Comparison of ENCODE assay signal across 21 cellular contexts in genomic region chr2:56217106-56217505, GRCh38. TPM values are rescaled to one million over a fixed set of nuclear protein-coding genes. Genes with fewer than 3 reads are reported as not detected.
DNase-seq lines count a peak whose midpoint lies in the region; ATAC-seq and TF ChIP-seq lines count a peak whose summit lies in the region.
"Had no signal": no experiment of that assay in that cellular context is flagged by ENCODE, and none has a peak within 500 bp of the region (broad histone marks: within the 10 kb centered on the region; RNA-seq: fewer than 3 reads in every experiment).

No MANE protein-coding gene starts in this region.

- H3K79me2 ChIP-seq in HCT116 (ENCODE audit: insufficient read depth, low read length) (no peaks in the 10 kb centered on the region), SK-N-SH (ENCODE audit: insufficient read depth) (peaks cover 100% of the 10 kb centered on the region)

- H3K27ac ChIP-seq in HCT116 (ENCODE audit: low read depth, low read length) (no peak overlapping the region), SK-N-SH (ENCODE audit: low read depth in 2 of 2, low read length in 1 of 2) (peak overlapping the region in 1 of 2 experiments; percentile 33; a peak in 1 of 4 replicates), WERI-Rb-1 (no peak overlapping the region)
- H3K27ac ChIP-seq: BLaER1 treated with 17β-estradiol and CSF1 and Interleukin-3, amounts not matched to agents 10 nM and 100 nM; SK-N-MC had no signal

- H3K36me3 ChIP-seq in GM06990 (ENCODE audit: control insufficient read depth, insufficient read depth, low read length), result no peaks in the 10 kb centered on the region
- H3K36me3 ChIP-seq in HCT116 (ENCODE audit: control insufficient read depth in 1 of 2, insufficient read depth in 2 of 2, low read length in 2 of 2), result no peaks in the 10 kb centered on the region
- peaks cover 5 to 83% of the 10 kb centered on the region in 2 experiments for H3K36me3 ChIP-seq in SK-N-SH (replicated peaks in 1 of 2; ENCODE audit: control insufficient read depth in 1 of 2, insufficient read depth in 2 of 2, low read length in 1 of 2)
- H3K36me3 ChIP-seq in WERI-Rb-1, result no peaks in the 10 kb centered on the region
- H3K36me3 ChIP-seq: BLaER1 treated with 17β-estradiol and CSF1 and Interleukin-3, amounts not matched to agents 10 nM and 100 nM had no signal

- no peaks in the 10 kb centered on the region for H3K4me1 ChIP-seq in HCT116 (ENCODE audit: control insufficient read depth in 1 of 2, insufficient read depth in 2 of 2, low read length in 2 of 2)
- no peaks in the 10 kb centered on the region; a peak in 1 of 4 replicates for H3K4me1 ChIP-seq in SK-N-SH (ENCODE audit: control insufficient read depth in 1 of 2, insufficient read depth in 2 of 2, low read depth in 1 of 2, low read length in 1 of 2)
- H3K4me1 ChIP-seq: BLaER1 treated with 17β-estradiol and CSF1 and Interleukin-3, amounts not matched to agents 10 nM and 100 nM had no signal

- H2AFZ ChIP-seq in HCT116 (ENCODE audit: low read depth, low read length, poor library complexity, severe bottlenecking) (no peak overlapping the region), SK-N-SH (ENCODE audit: low read depth) (no peak overlapping the region)

- intact Hi-C loops in HCT116 (cut with micrococcal nuclease), result no loop called here

- H3K9me2 ChIP-seq in HCT116 (ENCODE audit: insufficient read depth) (no peaks in the 10 kb centered on the region), SK-N-SH (no peaks in the 10 kb centered on the region)

- DNase-seq in GM06990 (ENCODE audit: extremely low read depth, insufficient read length) (no peak), HCT116 (ENCODE audit: low read depth, low spot score) (no peak), SK-N-SH (no peak), iPS-NIHi11 (ENCODE audit: low spot score) (peak; percentile 14), WERI-Rb-1 (no peak), NCI-H748 (lab: John Stamatoyannopoulos, UW; ENCODE audit: unreplicated experiment) (no peak)
- DNase-seq: DND-41, GDM1, GOT3, KBM-7, MV-4-11, NCI-H1417 treated with DMSO at 0.1 percent for 48 hours, NCI-H1930, NCI-H2171, NCI-H526, OCI-M1, SHP77, T-helper 1 cell had no signal

- 0 out of 2 replicates have a peak, but pooled peaks have one; percentile 22 for TF ChIP-seq RAD21 in HCT116 (IDR thresholded peaks at IDR 0.05; ENCODE audit: low read depth)
- no peak for TF ChIP-seq RAD21 in SK-N-SH (IDR thresholded peaks at IDR 0.05; ENCODE audit: low read length)

- H3K4me3 ChIP-seq in GM06990 (replicated peaks; ENCODE audit: low read depth, low read length), result no peak overlapping the region
- H3K4me3 ChIP-seq in HCT116 (replicated peaks in 1 of 2; ENCODE audit: low read depth in 1 of 2, low read length in 2 of 2), result no peak overlapping the region
- peak overlapping the region in 1 of 2 experiments; percentile 14; a peak in 2 of 4 replicates for H3K4me3 ChIP-seq in SK-N-SH (ENCODE audit: low read depth in 2 of 2, low read length in 1 of 2)
- no peak overlapping the region for H3K4me3 ChIP-seq in WERI-Rb-1 (ENCODE audit: low read depth, low read length)
- H3K4me3 ChIP-seq: BLaER1 treated with 17β-estradiol and CSF1 and Interleukin-3, amounts not matched to agents 10 nM and 100 nM; SK-N-MC had no signal

- no peaks in the 10 kb centered on the region for H3K27me3 ChIP-seq in GM06990 (replicated peaks; ENCODE audit: control insufficient read depth, insufficient read depth, low read length)
- H3K27me3 ChIP-seq in HCT116 (ENCODE audit: insufficient read depth, low read length), result no peaks in the 10 kb centered on the region
- no peaks in the 10 kb centered on the region for H3K27me3 ChIP-seq in SK-N-SH (ENCODE audit: insufficient read depth)
- no peaks in the 10 kb centered on the region for H3K27me3 ChIP-seq in WERI-Rb-1 (ENCODE audit: insufficient read depth, low read depth, severe bottlenecking)
- H3K27me3 ChIP-seq: BLaER1 treated with 17β-estradiol and CSF1 and Interleukin-3, amounts not matched to agents 10 nM and 100 nM had no signal

- BruUV-seq in HCT116 (replicated peaks; lab: Mats Ljungman, UMichigan), result no TSS peak

- H3K9ac ChIP-seq in HCT116 (ENCODE audit: low read length), result no peak overlapping the region
- H3K9ac ChIP-seq in SK-N-SH, result no peak overlapping the region
- H3K9ac ChIP-seq: BLaER1 treated with 17β-estradiol and CSF1 and Interleukin-3, amounts not matched to agents 10 nM and 100 nM had no signal

- CTCF ChIA-PET in HCT116 (lab: Charles Lee), result no interaction called here
- CTCF ChIA-PET in SK-N-SH (lab: Yijun Ruan, JAX), result no interaction called here

- whole genome bisulfite sequencing in SK-N-SH (ENCODE audit: low lambda C conversion rate), result 64% methylated on average over 1 of the region's 1 CpG

- ATAC-seq in HCT116 (0 out of 2 replicates have a peak, but pooled peaks have one; percentile 34), GM19035 (IDR thresholded peaks at IDR 0.05; ENCODE audit: unreplicated experiment) (no peak)

- no peaks in the 10 kb centered on the region for H4K20me1 ChIP-seq in HCT116 (ENCODE audit: insufficient read depth)
- H4K20me1 ChIP-seq in SK-N-SH (ENCODE audit: insufficient read depth), result peaks cover 86% of the 10 kb centered on the region
- H4K20me1 ChIP-seq: BLaER1 treated with 17β-estradiol and CSF1 and Interleukin-3, amounts not matched to agents 10 nM and 100 nM had no signal

- POLR2A ChIA-PET in HCT116 (lab: Charles Lee), result no interaction called here
- POLR2A ChIA-PET in SK-N-SH (lab: Yijun Ruan, JAX), result no interaction called here

- no peak for TF ChIP-seq POLR2A in HCT116 (IDR thresholded peaks at IDR 0.05; ENCODE audit: borderline replicate concordance, extremely low read depth, insufficient read depth, insufficient read length)

- H3K4me2 ChIP-seq in HCT116 (ENCODE audit: low read length) (no peak overlapping the region), SK-N-SH (peak overlapping the region; percentile 43)
- H3K4me2 ChIP-seq: BLaER1 treated with 17β-estradiol and CSF1 and Interleukin-3, amounts not matched to agents 10 nM and 100 nM had no signal

- RAD21 ChIA-PET in HCT116 (lab: Charles Lee; ENCODE audit: low non-redundant PET in 1 of 2, low total read pairs in 2 of 2, uncharacterized antibody in 2 of 2, unreplicated experiment in 2 of 2), result no interaction called here

- H3K9me3 ChIP-seq in HCT116 (ENCODE audit: control insufficient read depth in 1 of 2, insufficient read depth in 1 of 2, low read depth in 1 of 2, low read length in 2 of 2), result no peaks in the 10 kb centered on the region
- no peaks in the 10 kb centered on the region for H3K9me3 ChIP-seq in SK-N-SH
- H3K9me3 ChIP-seq in WERI-Rb-1 (ENCODE audit: severe bottlenecking), result no peaks in the 10 kb centered on the region
- H3K9me3 ChIP-seq: BLaER1 treated with 17β-estradiol and CSF1 and Interleukin-3, amounts not matched to agents 10 nM and 100 nM had no signal

- TF ChIP-seq CTCF in GM06990 (IDR thresholded peaks at IDR 0.05; ENCODE audit: insufficient read depth, low read length, poor library complexity, severe bottlenecking) (peak; percentile 1), HCT116 (IDR thresholded peaks at IDR 0.05 in 2 of 3, conservative IDR thresholded peaks at IDR 0.05 in 1 of 3; ENCODE audit: borderline replicate concordance in 1 of 3, insufficient read depth in 1 of 3, low read depth in 2 of 3, low read length in 2 of 3) (peak in 2 of 3 experiments; percentile 22 to 31; a peak in 2 of 6 replicates), SK-N-SH (IDR thresholded peaks at IDR 0.05) (peak; percentile 24), WERI-Rb-1 (IDR thresholded peaks at IDR 0.05; ENCODE audit: low read depth, low read length) (no peak)

- H3F3A ChIP-seq in SK-N-SH (replicated peaks; ENCODE audit: insufficient read depth), result peaks cover 51% of the 10 kb centered on the region

- no peak for TF ChIP-seq EP300 in SK-N-SH (IDR thresholded peaks at IDR 0.05; ENCODE audit: borderline replicate concordance in 1 of 2, low read depth in 1 of 2, low read length in 1 of 2)

TF ChIP-seq in HCT116, 20 proteins besides CTCF, POLR2A, EP300 and RAD21 (continues in another document):
- TF ChIP-seq CEBPB (IDR thresholded peaks at IDR 0.05; ENCODE audit: low read depth), result no peak
- no peak for TF ChIP-seq SRF (IDR thresholded peaks at IDR 0.05; ENCODE audit: low read depth)
- no peak for TF ChIP-seq ZFX (IDR thresholded peaks at IDR 0.05)

TF ChIP-seq in SK-N-SH, 30 proteins besides CTCF, POLR2A, EP300 and RAD21 (continues in another document):
- TF ChIP-seq GATA2 (CRISPR knock-in tag; IDR thresholded peaks at IDR 0.05), result no peak
- TF ChIP-seq, protein P1, sequence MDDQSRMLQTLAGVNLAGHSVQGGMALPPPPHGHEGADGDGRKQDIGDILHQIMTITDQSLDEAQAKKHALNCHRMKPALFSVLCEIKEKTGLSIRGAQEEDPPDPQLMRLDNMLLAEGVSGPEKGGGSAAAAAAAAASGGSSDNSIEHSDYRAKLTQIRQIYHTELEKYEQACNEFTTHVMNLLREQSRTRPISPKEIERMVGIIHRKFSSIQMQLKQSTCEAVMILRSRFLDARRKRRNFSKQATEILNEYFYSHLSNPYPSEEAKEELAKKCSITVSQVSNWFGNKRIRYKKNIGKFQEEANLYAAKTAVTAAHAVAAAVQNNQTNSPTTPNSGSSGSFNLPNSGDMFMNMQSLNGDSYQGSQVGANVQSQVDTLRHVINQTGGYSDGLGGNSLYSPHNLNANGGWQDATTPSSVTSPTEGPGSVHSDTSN (IDR thresholded peaks at IDR 0.05), result no peak
- TF ChIP-seq SMC3 (IDR thresholded peaks at IDR 0.05; ENCODE audit: low read depth, low read length), result no peak
- TF ChIP-seq NRF1 (IDR thresholded peaks at IDR 0.05; ENCODE audit: low read depth, low read length), result no peak
- no peak for TF ChIP-seq ZBTB33 (IDR thresholded peaks at IDR 0.05; ENCODE audit: borderline replicate concordance, low read depth)
- no peak for TF ChIP-seq TEAD4 (IDR thresholded peaks at IDR 0.05; ENCODE audit: borderline replicate concordance, insufficient read depth)
- no peak for TF ChIP-seq JUND (IDR thresholded peaks at IDR 0.05)
- TF ChIP-seq CHD2 (IDR thresholded peaks at IDR 0.05; ENCODE audit: low read length, partially characterized antibody), result no peak

RNA-seq across cellular contexts. Expression of gene CCDC85A, which starts 33.3 kb away (rescaled TPM):
- total RNA-seq in HCT116 (2021; ENCODE audit: unreplicated experiment), result 0.10 TPM
- 0.01 and 0.03 TPM in 2 replicates for polyA plus RNA-seq in HCT116 (2012)
- polyA plus RNA-seq in SK-N-SH (2012; rRNA removed), result 48.7 and 49.9 TPM in 2 replicates
- 36.6 and 44.8 TPM in 2 replicates for polyA plus RNA-seq in SK-N-SH (2012; cell fraction: cytosol; rRNA removed)
- 23.7 and 33.6 TPM in 2 replicates for polyA plus RNA-seq in SK-N-SH (2012; cell fraction: nucleus; rRNA removed)
